Comparison of ENCODE assay signal across 8 cellular contexts in genomic region chrX:37349131-37350033, GRCh38. TPM values are rescaled to one million over a fixed set of nuclear protein-coding genes. Genes with fewer than 3 reads are reported as not detected.
A peak's percentile ranks its signal among the peaks of the same experiment; 100 is the strongest.
DNase-seq lines count a peak whose midpoint lies in the region; ATAC-seq and TF ChIP-seq lines count a peak whose summit lies in the region.

Gene PRRG1, plus strand, starts transcription at chrX:37349364. Its CDS starts 56,886 bp downstream, at chrX:37406250.

- intact Hi-C loops in activated CD4-positive, alpha-beta T cell treated with anti-CD3 and anti-CD28 coated beads for 36 hours (cut with DNase I, micrococcal nuclease): no loop called here

- H3K27me3 Mint-ChIP-seq in activated CD4-positive, alpha-beta T cell treated with anti-CD3 and anti-CD28 coated beads for 36 hours: peaks cover 25% of the 10 kb centered on the region

- no peak for TF ChIP-seq CTCF in retinal pigment epithelial cell (conservative IDR thresholded peaks at IDR 0.05; ENCODE audit: low read depth, low read length)

- peaks cover 9% of the 10 kb centered on the region for H3K4me1 Mint-ChIP-seq in activated CD4-positive, alpha-beta T cell treated with anti-CD3 and anti-CD28 coated beads for 36 hours

- DNase-seq in activated CD4-positive, alpha-beta T cell treated with anti-CD3 and anti-CD28 coated beads for 36 hours: peak; percentile 7
- no peak for DNase-seq in activated CD4-positive, alpha-beta T cell treated with anti-CD3 and anti-CD28 coated beads, Interleukin-2, amount 50 U/mL, for 48 hours
- peak; percentile 65 for DNase-seq in NCI-H69 (lab: John Stamatoyannopoulos, UW)
- peak; percentile 9 for DNase-seq in cerebellum (ENCODE audit: low spot score)
- peak; percentile 92 for DNase-seq in iPS-NIHi7 (ENCODE audit: extremely low spot score)
- peak; percentile 38 for DNase-seq in retinal pigment epithelial cell (ENCODE audit: low read depth)
- DNase-seq in activated naive CD4-positive, alpha-beta T cell (lab: John Stamatoyannopoulos, UW): no peak

- POLR2A ChIA-PET in activated CD4-positive, alpha-beta T cell treated with anti-CD3 and anti-CD28 coated beads for 36 hours (lab: Charles Lee): no interaction called here

- ATAC-seq in activated CD4-positive, alpha-beta T cell treated with anti-CD3 and anti-CD28 coated beads for 36 hours: peak; percentile 12
- ATAC-seq in HG02981 (IDR thresholded peaks at IDR 0.05; ENCODE audit: unreplicated experiment): no peak

- peak within 1 kb of the TSS; percentile 38 for H3K4me3 Mint-ChIP-seq in activated CD4-positive, alpha-beta T cell treated with anti-CD3 and anti-CD28 coated beads for 36 hours

- no peaks in the 10 kb centered on the region for H3K9me3 Mint-ChIP-seq in activated CD4-positive, alpha-beta T cell treated with anti-CD3 and anti-CD28 coated beads for 36 hours (ENCODE audit: low read depth)

- no peak within 1 kb of the TSS for H3K27ac Mint-ChIP-seq in activated CD4-positive, alpha-beta T cell treated with anti-CD3 and anti-CD28 coated beads for 36 hours

- H3K4me3 ChIP-seq in retinal pigment epithelial cell (ENCODE audit: low read length): peak within 1 kb of the TSS; percentile 74

- CTCF ChIA-PET in activated CD4-positive, alpha-beta T cell treated with anti-CD3 and anti-CD28 coated beads for 36 hours (lab: Charles Lee): no interaction called here

- H3K36me3 Mint-ChIP-seq in activated CD4-positive, alpha-beta T cell treated with anti-CD3 and anti-CD28 coated beads for 36 hours (ENCODE audit: low read depth): no peaks in the 10 kb centered on the region

RNA-seq across cellular contexts. Expression of gene PRRG1, which starts in this region (rescaled TPM):
- not detected for total RNA-seq in activated CD4-positive, alpha-beta T cell treated with anti-CD3 and anti-CD28 coated beads for 36 hours
- 13.2 TPM for total RNA-seq in cerebellum

Comparison
In these comparisons a context has a peak if more than half of its experiments do, and no peak if none do; other contexts are left out.
1. RNA of gene PRRG1 (total RNA-seq): 13.2 TPM in cerebellum (single experiment); not detected in activated CD4-positive, alpha-beta T cell treated with anti-CD3 and anti-CD28 coated beads for 36 hours; every median in the first group is over 10 times any median in the second.
2. Peak in DNase-seq and ATAC-seq in activated CD4-positive, alpha-beta T cell treated with anti-CD3 and anti-CD28 coated beads for 36 hours; RNA of the gene not detected or under 1 TPM.
3. DNase-seq: peak in NCI-H69 (single experiment), cerebellum (single experiment), iPS-NIHi7 (single experiment) and retinal pigment epithelial cell (single experiment); none in activated CD4-positive, alpha-beta T cell treated with anti-CD3 and anti-CD28 coated beads, Interleukin-2, amount 50 U/mL, for 48 hours (0 of 2) and activated naive CD4-positive, alpha-beta T cell (0 of 4).